19 cellular contexts compared by ENCODE assay signal in the genomic region with DNA sequence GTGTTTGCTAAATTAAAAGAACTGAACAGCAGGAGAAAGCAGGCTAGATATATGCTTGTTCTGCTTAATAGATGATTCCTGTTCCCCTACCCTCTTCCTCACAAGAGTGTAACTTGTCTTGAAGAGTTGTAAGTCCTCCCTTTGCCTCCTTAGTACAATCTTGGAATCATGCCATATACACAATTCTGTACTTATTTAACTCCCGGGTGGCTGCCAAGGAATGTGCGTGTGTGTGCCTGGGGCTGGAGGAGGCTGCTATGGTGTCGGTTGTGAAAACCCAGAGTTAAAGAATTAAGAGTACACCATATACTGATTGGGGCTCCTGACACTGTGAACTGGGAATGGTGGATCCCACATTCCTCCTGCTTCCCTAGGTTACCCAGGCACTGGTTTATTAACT.
DNase-seq lines count a peak whose midpoint lies in the region; TF ChIP-seq lines count a peak whose summit lies in the region.
"Had no signal": no experiment of that assay in that cellular context is flagged by ENCODE, and none has a peak within 500 bp of the region (broad histone marks: within the 10 kb centered on the region; RNA-seq: fewer than 3 reads in every experiment).

No MANE protein-coding gene starts in this region.

- TF ChIP-seq CTCF in A673 (conservative IDR thresholded peaks at IDR 0.05; ENCODE audit: low read depth, low read length) (no peak), fibroblast of the aortic adventitia (IDR thresholded peaks at IDR 0.05; ENCODE audit: insufficient read depth, low read length) (no peak), spleen (IDR thresholded peaks at IDR 0.05 in 8 of 11, conservative IDR thresholded peaks at IDR 0.05 in 3 of 11) (no peak)

- H3K4me1 ChIP-seq in A673 (ENCODE audit: insufficient read depth, low read length, poor library complexity, severe bottlenecking) (peaks cover 38% of the 10 kb centered on the region), spleen (peaks cover 0 to 12% (median 0%) of the 10 kb centered on the region in 6 donors)
- H3K4me1 ChIP-seq in effector memory CD4-positive, alpha-beta T cell (ENCODE audit: control insufficient read depth, insufficient read depth, low read length, poor library complexity, severe bottlenecking): no peaks in the 10 kb centered on the region
- H3K4me1 ChIP-seq: colonic mucosa, parathyroid adenoma, SJCRH30, testis had no signal

- no peaks in the 10 kb centered on the region for H3K9me3 ChIP-seq in A673 (ENCODE audit: low read depth, low read length, poor library complexity, severe bottlenecking)
- H3K9me3 ChIP-seq in spleen: no peaks in the 10 kb centered on the region
- no peaks in the 10 kb centered on the region for H3K9me3 ChIP-seq in effector memory CD4-positive, alpha-beta T cell (ENCODE audit: control insufficient read depth, low read length)
- H3K9me3 ChIP-seq: colonic mucosa, gastrocnemius medialis, SJCRH30, testis had no signal

- intact Hi-C loops in A673 (cut with micrococcal nuclease; ENCODE audit: unreplicated experiment) (loop anchor here (10.0 kb wide), 1 partner anchor 189 kb away; no protein-coding TSS in a partner anchor), spleen (cut with DNase I; ENCODE audit: low total_unique reads) (no loop called here)

- no peak overlapping the region for H3K4me3 ChIP-seq in A673 (ENCODE audit: low read depth, low read length, poor library complexity, severe bottlenecking)
- no peak overlapping the region for H3K4me3 ChIP-seq in fibroblast of the aortic adventitia (ENCODE audit: low read depth, low read length)
- no peak overlapping the region for H3K4me3 ChIP-seq in spleen
- no peak overlapping the region for H3K4me3 ChIP-seq in effector memory CD4-positive, alpha-beta T cell (ENCODE audit: insufficient read depth, low read depth, low read length, poor library complexity, severe bottlenecking)
- H3K4me3 ChIP-seq: colonic mucosa, gastrocnemius medialis, SJCRH30, testis had no signal

- WGBS in spleen, 5 donors: 72 to 85% (median 78%) methylated on average over 3 of the region's 3 CpGs

- H3K27ac ChIP-seq in A673 (ENCODE audit: low read depth, low read length, poor library complexity, severe bottlenecking) (no peak overlapping the region), spleen (peak overlapping the region in 3 of 8 donors; percentile 4 to 63 (median 51))
- H3K27ac ChIP-seq in effector memory CD4-positive, alpha-beta T cell (ENCODE audit: insufficient read depth, low read length, poor library complexity, severe bottlenecking): no peak overlapping the region
- H3K27ac ChIP-seq: colonic mucosa, gastrocnemius medialis, parathyroid adenoma, SJCRH30, testis had no signal

- CTCF ChIA-PET in A673 (lab: Charles Lee): no interaction called here

- peak; percentile 62 for DNase-seq in A673 (ENCODE audit: low spot score)
- peak; percentile 60 for DNase-seq in amniotic epithelial cell (ENCODE audit: low read depth)
- DNase-seq in fibroblast of the aortic adventitia (ENCODE audit: low read depth): peak; percentile 75
- DNase-seq in mucosa of gallbladder (ENCODE audit: low spot score): peak; percentile 26
- no peak for DNase-seq in spleen
- no peak for DNase-seq in middle frontal gyrus (ENCODE audit: extremely low spot score, low spot score)
- DNase-seq in NOMO-1 treated with dmso at 0.1 percent for 144 hours (lab: John Stamatoyannopoulos, UW; ENCODE audit: unreplicated experiment): no peak
- no peak for DNase-seq in effector memory CD4-positive, alpha-beta T cell
- DNase-seq: ACHN; activated CD4-positive, alpha-beta T cell treated with anti-CD3 and anti-CD28 coated beads, Interleukin-2, amount 50 U/mL, for 1 hour; activated T-cell treated with anti-CD3 and anti-CD28 coated beads, Interleukin-2, amount 50 U/mL, for 4 hours; colonic mucosa; gastrocnemius medialis; GF-D8; NCI-H1417; NCI-H446 treated with DMSO at 0.1 percent for 48 hours; SJCRH30; testis had no signal

- no TSS peak for BruUV-seq in A673 (replicated peaks; lab: Mats Ljungman, UMichigan)

- no peak for TF ChIP-seq POLR2A in spleen (IDR thresholded peaks at IDR 0.05)

- POLR2A ChIA-PET in A673 (lab: Charles Lee; ENCODE audit: low non-redundant PET): interaction anchor here (0.6 kb wide), 1 partner anchor 82 kb away, joined by 12 read pairs; no protein-coding TSS in a partner anchor

- H3K27me3 ChIP-seq in A673 (replicated peaks; ENCODE audit: insufficient read depth, low read depth, low read length, poor library complexity) (no peaks in the 10 kb centered on the region), spleen (replicated peaks in 1 of 7) (no peaks in the 10 kb centered on the region)
- no peaks in the 10 kb centered on the region for H3K27me3 ChIP-seq in effector memory CD4-positive, alpha-beta T cell (replicated peaks; ENCODE audit: control insufficient read depth, insufficient read depth, low read length, poor library complexity, severe bottlenecking)
- H3K27me3 ChIP-seq: colonic mucosa, gastrocnemius medialis, SJCRH30, testis had no signal

- no peaks in the 10 kb centered on the region for H3K36me3 ChIP-seq in A673 (ENCODE audit: insufficient read depth, low read length, poor library complexity, severe bottlenecking)
- H3K36me3 ChIP-seq in spleen: peaks cover 0 to 91% (median 2%) of the 10 kb centered on the region in 6 donors
- H3K36me3 ChIP-seq in effector memory CD4-positive, alpha-beta T cell (ENCODE audit: control insufficient read depth, insufficient read depth, low read length): no peaks in the 10 kb centered on the region
- H3K36me3 ChIP-seq: SJCRH30 had no signal

Comparison
In these comparisons a context has a peak if more than half of its experiments do, and no peak if none do; other contexts are left out.
1. DNase-seq: peak in A673 (single experiment), amniotic epithelial cell (single experiment), fibroblast of the aortic adventitia (single experiment) and mucosa of gallbladder (single experiment); none in spleen (single experiment), middle frontal gyrus (single experiment), NOMO-1 treated with dmso at 0.1 percent for 144 hours (single experiment) and effector memory CD4-positive, alpha-beta T cell (0 of 3).